In genomic region chr1:214296860-214297699, GRCh38 we compare ENCODE assay signal across 1 cellular context.
TF ChIP-seq lines count a peak whose summit lies in the region.

No MANE protein-coding gene starts in this region.

TF ChIP-seq in GM23338, 12 proteins besides CTCF, POLR2A, EP300 and RAD21 (continued from another document):
- TF ChIP-seq EZH2phosphoT487 (IDR thresholded peaks at IDR 0.05; ENCODE audit: unreplicated experiment) (no peak), REST (IDR thresholded peaks at IDR 0.05; ENCODE audit: unreplicated experiment) (no peak), ETS1 (IDR thresholded peaks at IDR 0.05) (no peak), POLR2AphosphoS5 (IDR thresholded peaks at IDR 0.05; ENCODE audit: low read depth) (no peak)
